ENCODE assay signal across 1 cellular context in genomic region chr20:58471161-58471834, GRCh38.
TF ChIP-seq lines count a peak whose summit lies in the region.

No MANE protein-coding gene starts in this region.

TF ChIP-seq in SK-N-SH treated with all-trans-retinoic acid at 6 μM for 48 hours, 23 proteins besides CTCF, POLR2A, EP300 and RAD21 (continued from another document):
- TF ChIP-seq ARNTL (CRISPR knock-in tag; IDR thresholded peaks at IDR 0.05; ENCODE audit: borderline replicate concordance, low read depth) (no peak), BACH2 (CRISPR knock-in tag; IDR thresholded peaks at IDR 0.05; ENCODE audit: borderline replicate concordance) (no peak), TSHZ2 (CRISPR knock-in tag; IDR thresholded peaks at IDR 0.05) (peak; percentile 85), CSRNP3 (CRISPR knock-in tag; IDR thresholded peaks at IDR 0.05) (peak; percentile 37; the same call in 1 of the 2 replicates)
